Comparison of ENCODE assay signal across 1 cellular context in genomic region chr7:22647451-22648257, GRCh38.
TF ChIP-seq lines count a peak whose summit lies in the region.

No MANE protein-coding gene starts in this region.

TF ChIP-seq in K562, 482 proteins besides CTCF, POLR2A, EP300 and RAD21 (continued from another document and continues in another):
- TF ChIP-seq REST (CRISPR knock-in tag; IDR thresholded peaks at IDR 0.05; ENCODE audit: low read depth) (no peak), ZEB2 (IDR thresholded peaks at IDR 0.05) (peak; percentile 88), NFE2L1 (tag; IDR thresholded peaks at IDR 0.05; ENCODE audit: borderline replicate concordance, low read depth) (no peak), ZZZ3 (IDR thresholded peaks at IDR 0.05) (no peak), RBM14 (IDR thresholded peaks at IDR 0.05; ENCODE audit: borderline replicate concordance, insufficient read depth, low read depth, low read length) (no peak), CEBPZ (IDR thresholded peaks at IDR 0.05; ENCODE audit: borderline replicate concordance, low read depth, low read length) (no peak), KDM4B (IDR thresholded peaks at IDR 0.05; ENCODE audit: borderline replicate concordance in 2 of 2, low read depth in 1 of 2) (no peak), NFIC (IDR thresholded peaks at IDR 0.05) (peak; percentile 66), NCOA2 (IDR thresholded peaks at IDR 0.05; ENCODE audit: partially characterized antibody in 2 of 2) (peak; percentile 11 to 50), THRA (IDR thresholded peaks at IDR 0.05) (no peak), POLR3G (IDR thresholded peaks at IDR 0.05; ENCODE audit: extremely low read depth, insufficient read length, insufficient replicate concordance) (no peak), RBM15 (IDR thresholded peaks at IDR 0.05; ENCODE audit: insufficient read depth, low read length) (no peak), ILK (tag; IDR thresholded peaks at IDR 0.05; ENCODE audit: borderline replicate concordance, low read depth) (no peak), UBTF (IDR thresholded peaks at IDR 0.05; ENCODE audit: borderline replicate concordance in 1 of 2, low read depth in 2 of 2, low read length in 2 of 2) (no peak), ZNF316 (IDR thresholded peaks at IDR 0.05) (no peak), ASH1L (IDR thresholded peaks at IDR 0.05; ENCODE audit: borderline replicate concordance, low read depth, partially characterized antibody) (no peak), HOXB6 (CRISPR knock-in tag; IDR thresholded peaks at IDR 0.05; ENCODE audit: borderline replicate concordance) (no peak), ZFP36 (IDR thresholded peaks at IDR 0.05; ENCODE audit: low read depth, low read length, partially characterized antibody) (no peak), SIN3A (IDR thresholded peaks at IDR 0.05; ENCODE audit: borderline replicate concordance in 2 of 2, control insufficient read depth in 1 of 2, low read depth in 2 of 2, low read length in 2 of 2) (no peak), KDM1A (IDR thresholded peaks at IDR 0.05) (peak; percentile 55 to 67; a peak in 2 of 4 replicates), BCLAF1 (IDR thresholded peaks at IDR 0.05; ENCODE audit: borderline replicate concordance in 1 of 2, control insufficient read depth in 1 of 2, low read depth in 2 of 2, low read length in 1 of 2) (0 out of 4 replicates have a peak, but pooled peaks of 1 of the 2 experiments have one; percentile 25), ZNF175 (CRISPR knock-in tag; IDR thresholded peaks at IDR 0.05; ENCODE audit: low read depth) (no peak), MAZ (CRISPR knock-in tag; conservative IDR thresholded peaks at IDR 0.05 in 1 of 2, IDR thresholded peaks at IDR 0.05 in 1 of 2) (peak in 1 of 2 experiments; percentile 46; a peak in 2 of 4 replicates), ATF6 (CRISPR knock-in tag; IDR thresholded peaks at IDR 0.05) (no peak), ZNF3 (CRISPR knock-in tag; IDR thresholded peaks at IDR 0.05) (no peak), ZNF280A (IDR thresholded peaks at IDR 0.05; ENCODE audit: low read depth, partially characterized antibody) (peak; percentile 57), SAFB2 (IDR thresholded peaks at IDR 0.05; ENCODE audit: borderline replicate concordance, low read depth, low read length, severe bottlenecking) (no peak), ZKSCAN3 (CRISPR knock-in tag; IDR thresholded peaks at IDR 0.05) (no peak), ELK3 (CRISPR knock-in tag; IDR thresholded peaks at IDR 0.05) (no peak), ATF2 (CRISPR knock-in tag; IDR thresholded peaks at IDR 0.05) (no peak), ZFX (CRISPR knock-in tag; IDR thresholded peaks at IDR 0.05) (no peak), BACH1 (tag; IDR thresholded peaks at IDR 0.05) (no peak), E2F6 (IDR thresholded peaks at IDR 0.05; ENCODE audit: borderline replicate concordance in 1 of 2, extremely low read depth in 1 of 2, insufficient read depth in 1 of 2, insufficient read length in 1 of 2, low read depth in 1 of 2, low read length in 1 of 2, poor library complexity in 1 of 2, severe bottlenecking in 1 of 2) (no peak), CTBP1 (IDR thresholded peaks at IDR 0.05; ENCODE audit: borderline replicate concordance) (peak; percentile 74), HDAC6 (IDR thresholded peaks at IDR 0.05; ENCODE audit: low read depth, low read length) (no peak), SIRT6 (IDR thresholded peaks at IDR 0.05; ENCODE audit: low read depth, low read length) (no peak), NFRKB (IDR thresholded peaks at IDR 0.05; ENCODE audit: low read depth) (no peak), NR1H2 (CRISPR knock-in tag; IDR thresholded peaks at IDR 0.05) (no peak), DDX20 (tag; IDR thresholded peaks at IDR 0.05; ENCODE audit: low read depth) (no peak)
